ENCODE assay signal across 8 cellular contexts in genomic region chr1:80218112-80218511, GRCh38.
DNase-seq lines count a peak whose midpoint lies in the region; ATAC-seq, FAIRE-seq and TF ChIP-seq lines count a peak whose summit lies in the region.

No MANE protein-coding gene starts in this region.

- H3K4me3 ChIP-seq in HAP-1 (no peak overlapping the region), NB4 (ENCODE audit: low read depth, low read length) (no peak overlapping the region), adrenal gland (no peak overlapping the region), kidney (ENCODE audit: low read length in 2 of 2) (no peak overlapping the region)

- peak; percentile 13 to 47 for DNase-seq in HAP-1 (ENCODE audit: low spot score in 2 of 2)
- peak; percentile 42 for DNase-seq in NB4 (ENCODE audit: low read depth)
- DNase-seq in adrenal gland = no peak
- DNase-seq in kidney = no peak
- DNase-seq in omental fat pad (ENCODE audit: low spot score) = no peak
- DNase-seq in activated naive CD8-positive, alpha-beta T cell treated with anti-CD3 and anti-CD28 coated beads, Interleukin-2, amount 50 U/mL, for 24 hours = no peak
- DNase-seq in midbrain (lab: John Stamatoyannopoulos, UW) = no peak

- no peak overlapping the region for H3K9ac ChIP-seq in kidney (ENCODE audit: low read length in 2 of 2)

- H3K27ac ChIP-seq in adrenal gland (no peak overlapping the region), kidney (ENCODE audit: low read depth in 2 of 2, low read length in 2 of 2) (no peak overlapping the region)

- WGBS in adrenal gland, 4 donors = 58 to 62% (median 59%) methylated on average over 2 of the region's 2 CpGs

- H3K27ac Mint-ChIP-seq in activated naive CD8-positive, alpha-beta T cell treated with anti-CD3 and anti-CD28 coated beads, Interleukin-2, amount 50 U/mL, for 24 hours = no peak overlapping the region

- H3K36me3 ChIP-seq in HAP-1 (replicated peaks) = no peaks in the 10 kb centered on the region
- H3K36me3 ChIP-seq in adrenal gland (replicated peaks in 1 of 2) = no peaks in the 10 kb centered on the region
- no peaks in the 10 kb centered on the region for H3K36me3 ChIP-seq in kidney (ENCODE audit: control insufficient read depth in 1 of 2, insufficient read depth in 2 of 2, low read length in 2 of 2)

- H3K27me3 Mint-ChIP-seq in activated naive CD8-positive, alpha-beta T cell treated with anti-CD3 and anti-CD28 coated beads, Interleukin-2, amount 50 U/mL, for 24 hours = no peaks in the 10 kb centered on the region

- intact Hi-C loops in adrenal gland (cut with DNase I) = no loop called here
- intact Hi-C loops in kidney (cut with DNase I) = no loop called here

- no peak overlapping the region for H3K4me3 Mint-ChIP-seq in activated naive CD8-positive, alpha-beta T cell treated with anti-CD3 and anti-CD28 coated beads, Interleukin-2, amount 50 U/mL, for 24 hours

- H3K4me1 Mint-ChIP-seq in activated naive CD8-positive, alpha-beta T cell treated with anti-CD3 and anti-CD28 coated beads, Interleukin-2, amount 50 U/mL, for 24 hours = no peaks in the 10 kb centered on the region

- TF ChIP-seq POLR2A in NB4 (IDR thresholded peaks at IDR 0.05; ENCODE audit: extremely low read depth, insufficient read length) = no peak
- no peak for TF ChIP-seq POLR2A in adrenal gland (IDR thresholded peaks at IDR 0.05)

- FAIRE-seq in kidney (lab: Jason Lieb, UNC) = no peak

- ATAC-seq in omental fat pad (ENCODE audit: low FRiP score) = no peak
- ATAC-seq in activated naive CD8-positive, alpha-beta T cell treated with anti-CD3 and anti-CD28 coated beads, Interleukin-2, amount 50 U/mL, for 24 hours = no peak

- H3K9me3 Mint-ChIP-seq in activated naive CD8-positive, alpha-beta T cell treated with anti-CD3 and anti-CD28 coated beads, Interleukin-2, amount 50 U/mL, for 24 hours = no peaks in the 10 kb centered on the region

- peak; percentile 55 for TF ChIP-seq CTCF in GM12872 (IDR thresholded peaks at IDR 0.05; ENCODE audit: insufficient read depth, low read depth, low read length)
- peak; percentile 26 for TF ChIP-seq CTCF in NB4 (IDR thresholded peaks at IDR 0.05; ENCODE audit: low read depth, low read length)
- peak; percentile 27 to 57 (median 48) for TF ChIP-seq CTCF in adrenal gland (IDR thresholded peaks at IDR 0.05)
- peak; percentile 44 for TF ChIP-seq CTCF in kidney (IDR thresholded peaks at IDR 0.05; ENCODE audit: borderline replicate concordance, extremely low read depth, insufficient read depth)
- no peak for TF ChIP-seq CTCF in omental fat pad (IDR thresholded peaks at IDR 0.05)

- in situ Hi-C loops in HAP-1 (cut with MboI; ENCODE audit: low sequenced_read_pairs) = no loop called here

- H3K4me1 ChIP-seq in HAP-1 (no peaks in the 10 kb centered on the region), adrenal gland (replicated peaks in 1 of 2) (no peaks in the 10 kb centered on the region), kidney (ENCODE audit: control insufficient read depth in 1 of 2, insufficient read depth in 1 of 2, low read depth in 1 of 2, low read length in 2 of 2) (no peaks in the 10 kb centered on the region)

- H3K27me3 ChIP-seq in HAP-1 (ENCODE audit: low read depth) (no peaks in the 10 kb centered on the region; the same call in 1 of the 2 replicates), adrenal gland (no peaks in the 10 kb centered on the region)

- no peaks in the 10 kb centered on the region for H3K36me3 Mint-ChIP-seq in activated naive CD8-positive, alpha-beta T cell treated with anti-CD3 and anti-CD28 coated beads, Interleukin-2, amount 50 U/mL, for 24 hours (ENCODE audit: low read depth)

- H3K9me3 ChIP-seq in HAP-1 (no peaks in the 10 kb centered on the region), adrenal gland (replicated peaks in 1 of 3) (no peaks in the 10 kb centered on the region), kidney (ENCODE audit: control insufficient read depth in 1 of 2, low read length in 2 of 2) (no peaks in the 10 kb centered on the region)

Comparison
In these comparisons a context has a peak if more than half of its experiments do, and no peak if none do; other contexts are left out.
1. CTCF ChIP-seq: peak in GM12872 (single experiment), NB4 (single experiment), adrenal gland (6 of 6) and kidney (single experiment); none in omental fat pad (0 of 3).
2. DNase-seq: peak in HAP-1 (2 of 2) and NB4 (single experiment); none in adrenal gland (0 of 7), kidney (single experiment), omental fat pad (single experiment), activated naive CD8-positive, alpha-beta T cell treated with anti-CD3 and anti-CD28 coated beads, Interleukin-2, amount 50 U/mL, for 24 hours (single experiment) and midbrain (single experiment).